12 cellular contexts compared by ENCODE assay signal in the genomic region with DNA sequence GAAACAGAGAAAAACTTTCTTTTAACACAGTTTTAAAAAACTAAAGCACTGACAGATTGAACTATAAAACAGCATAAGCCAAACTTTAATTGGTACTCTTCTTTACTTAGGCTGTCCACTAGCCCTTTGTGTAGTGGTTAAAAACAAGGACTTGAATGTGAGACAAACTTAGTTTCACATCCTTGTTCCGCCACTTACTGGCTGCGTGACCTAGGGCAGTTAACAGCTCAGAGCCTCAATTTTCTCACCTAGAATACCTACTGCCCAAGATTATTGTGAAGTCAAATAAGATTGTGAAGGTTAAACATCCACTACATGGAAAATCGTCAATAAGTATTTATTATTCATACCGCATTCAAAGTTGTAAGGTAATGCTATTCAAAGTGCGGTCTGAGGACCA. TPM values are rescaled to one million over a fixed set of nuclear protein-coding genes. Genes with fewer than 3 reads are reported as not detected.
DNase-seq lines count a peak whose midpoint lies in the region; ATAC-seq and TF ChIP-seq lines count a peak whose summit lies in the region.
"Had no signal": no experiment of that assay in that cellular context is flagged by ENCODE, and none has a peak within 500 bp of the region (broad histone marks: within the 10 kb centered on the region; RNA-seq: fewer than 3 reads in every experiment).

No MANE protein-coding gene starts in this region.

- H3K4me3 ChIP-seq in thyroid gland (replicated peaks in 1 of 3) (no peak overlapping the region), gastroesophageal sphincter (no peak overlapping the region)
- H3K4me3 ChIP-seq: tibial artery had no signal

- TF ChIP-seq EP300 in gastroesophageal sphincter (IDR thresholded peaks at IDR 0.05), result no peak

- H3K27ac ChIP-seq in thyroid gland (no peak overlapping the region), gastroesophageal sphincter (no peak overlapping the region)
- H3K27ac ChIP-seq: tibial artery had no signal

- H3K4me1 ChIP-seq in thyroid gland (peaks cover 6 to 10% of the 10 kb centered on the region in 2 donors), gastroesophageal sphincter (peaks cover 5 to 26% (median 5%) of the 10 kb centered on the region in 3 donors)

- no peaks in the 10 kb centered on the region for H3K9me3 ChIP-seq in thyroid gland
- no peaks in the 10 kb centered on the region for H3K9me3 ChIP-seq in gastroesophageal sphincter
- H3K9me3 ChIP-seq: tibial artery had no signal

- ATAC-seq in GM18511 (IDR thresholded peaks at IDR 0.05; ENCODE audit: unreplicated experiment) (peak; percentile 78), GM21717 (IDR thresholded peaks at IDR 0.05; ENCODE audit: unreplicated experiment) (peak; percentile 55), HG03442 (IDR thresholded peaks at IDR 0.05; ENCODE audit: unreplicated experiment) (peak; percentile 66), gastroesophageal sphincter (no peak)

- TF ChIP-seq POLR2A in thyroid gland (IDR thresholded peaks at IDR 0.05) (no peak), gastroesophageal sphincter (IDR thresholded peaks at IDR 0.05) (no peak)

- TF ChIP-seq CTCF in thyroid gland (IDR thresholded peaks at IDR 0.05) (no peak), gastroesophageal sphincter (IDR thresholded peaks at IDR 0.05) (no peak)

- H3K36me3 ChIP-seq in thyroid gland (no peaks in the 10 kb centered on the region), gastroesophageal sphincter (peaks cover 3 to 8% of the 10 kb centered on the region in 2 donors)
- H3K36me3 ChIP-seq: tibial artery had no signal

- DNase-seq in globus pallidus (ENCODE audit: low spot score) (peak; percentile 35), thyroid gland (no peak), NCI-H2081 treated with DMSO at 0.1 percent for 48 hours (lab: John Stamatoyannopoulos, UW) (no peak)
- no peak for DNase-seq in stimulated activated naive CD4-positive, alpha-beta T cell (lab: John Stamatoyannopoulos, UW)
- DNase-seq: aorta, hippocampal formation, tibial artery had no signal

- H3K27me3 ChIP-seq in thyroid gland (no peaks in the 10 kb centered on the region), gastroesophageal sphincter (no peaks in the 10 kb centered on the region)
- H3K27me3 ChIP-seq: tibial artery had no signal

- intact Hi-C loops in thyroid gland (cut with DNase I), result no loop called here

- 93 to 95% methylated on average over 5 of the region's 5 CpGs for WGBS in thyroid gland, 2 donors
- WGBS in gastroesophageal sphincter (ENCODE audit: low coverage in 1 of 2), 2 donors, result 97 to 98% methylated on average over 5 of the region's 5 CpGs

RNA-seq across cellular contexts. Expression of a gene that starts 2.0 kb away (rescaled TPM):
- total RNA-seq in thyroid gland (10 to 100 TPM; 17.6 to 19.2 (median 18.1) TPM), gastroesophageal sphincter (10 to 100 TPM; 10.1 to 22.2 (median 17.7) TPM)

RNA-seq across cellular contexts. Expression of a gene that starts 24.5 kb away (rescaled TPM):
- 1 to 10 TPM in 1 of 4 donors, under 1 TPM in 2, not detected in 1; 0.27 to 2.3 (median 0.33) TPM for total RNA-seq in thyroid gland
- 1 to 10 TPM in 2 of 4 donors, under 1 TPM in 1, not detected in 1; 0.67 to 2.5 (median 1.0) TPM for total RNA-seq in gastroesophageal sphincter
- total RNA-seq: T-helper 1 cell treated with Interleukin-12 subunit alpha and Interleukin-12 subunit beta and Interleukin-4 antibody, amounts not matched to agents 30 ng/mL and 1 ng/mL, for 36 hours had no signal
